13 cellular contexts compared by ENCODE assay signal in genomic region chr2:8023241-8023640, GRCh38.
DNase-seq lines count a peak whose midpoint lies in the region; ATAC-seq and TF ChIP-seq lines count a peak whose summit lies in the region.
"Had no signal": no experiment of that assay in that cellular context is flagged by ENCODE, and none has a peak within 500 bp of the region (broad histone marks: within the 10 kb centered on the region; RNA-seq: fewer than 3 reads in every experiment).

No MANE protein-coding gene starts in this region.

- intact Hi-C loops in CD14-positive monocyte (cut with micrococcal nuclease), result no loop called here
- intact Hi-C loops in esophagus muscularis mucosa (cut with DNase I), result no loop called here
- intact Hi-C loops in ascending aorta (cut with DNase I), result no loop called here

- H3K27me3 ChIP-seq in esophagus muscularis mucosa (peaks cover 0 to 4% (median 0%) of the 10 kb centered on the region in 4 donors), ascending aorta (no peaks in the 10 kb centered on the region)

- DNase-seq in CD14-positive monocyte (ENCODE audit: low spot score) (peak; percentile 78), OCI-M1 (lab: John Stamatoyannopoulos, UW) (peak; percentile 48), LoVo (ENCODE audit: low spot score) (no peak), esophagus muscularis mucosa (ENCODE audit: extremely low spot score) (no peak), activated gamma-delta T cell treated with Interleukin-2 at 50 U/mL for 16 hours (no peak), ascending aorta (ENCODE audit: low spot score in 2 of 2) (no peak)
- DNase-seq: activated effector memory CD4-positive, alpha-beta T cell treated with Interleukin-2 at 50 U/mL for 16 hours; effector CD4-positive, alpha-beta T cell; natural killer cell; NCI-H510A treated with DMSO at 0.1 percent for 48 hours; T-helper 2 cell had no signal

- H3K4me1 Mint-ChIP-seq in CD14-positive monocyte, result peaks cover 24% of the 10 kb centered on the region

- no peaks in the 10 kb centered on the region for H3K36me3 Mint-ChIP-seq in CD14-positive monocyte
- H3K36me3 Mint-ChIP-seq: natural killer cell had no signal

- H3K9me3 ChIP-seq in esophagus muscularis mucosa (no peaks in the 10 kb centered on the region), ascending aorta (no peaks in the 10 kb centered on the region)

- H3K4me1 ChIP-seq in esophagus muscularis mucosa (peaks cover 0 to 4% (median 0%) of the 10 kb centered on the region in 4 donors), ascending aorta (no peaks in the 10 kb centered on the region)

- WGBS in esophagus muscularis mucosa, result 69% methylated on average over 4 of the region's 4 CpGs

- H3K27ac Mint-ChIP-seq in CD14-positive monocyte, result peak overlapping the region; percentile 30 to 89 (median 76)

- ATAC-seq in GM19397 (IDR thresholded peaks at IDR 0.05; ENCODE audit: unreplicated experiment), result peak; percentile 54
- ATAC-seq in HG03097 (IDR thresholded peaks at IDR 0.05; ENCODE audit: low FRiP score, unreplicated experiment), result peak; percentile 70

- no peak overlapping the region for H3K4me3 Mint-ChIP-seq in CD14-positive monocyte
- H3K4me3 Mint-ChIP-seq: natural killer cell had no signal

- H3K9me3 Mint-ChIP-seq in CD14-positive monocyte, result peaks cover 0 to 7% (median 3%) of the 10 kb centered on the region in 7 donors
- H3K9me3 Mint-ChIP-seq: natural killer cell had no signal

- no peak for TF ChIP-seq EP300 in esophagus muscularis mucosa (IDR thresholded peaks at IDR 0.05)

- H3K27ac ChIP-seq in esophagus muscularis mucosa (replicated peaks in 1 of 4) (no peak overlapping the region), ascending aorta (no peak overlapping the region)

- H3K4me3 ChIP-seq in esophagus muscularis mucosa (no peak overlapping the region), ascending aorta (no peak overlapping the region)

- H3K27me3 Mint-ChIP-seq in CD14-positive monocyte (ENCODE audit: low read depth in 3 of 3), result peaks cover 1 to 3% (median 2%) of the 10 kb centered on the region in 3 donors

- H3K36me3 ChIP-seq in esophagus muscularis mucosa (no peaks in the 10 kb centered on the region), ascending aorta (no peaks in the 10 kb centered on the region)

- TF ChIP-seq CTCF in CD14-positive monocyte (IDR thresholded peaks at IDR 0.05), result no peak
- no peak for TF ChIP-seq CTCF in esophagus muscularis mucosa (IDR thresholded peaks at IDR 0.05)
- TF ChIP-seq CTCF in ascending aorta (IDR thresholded peaks at IDR 0.05), result no peak

- no peak for TF ChIP-seq POLR2A in esophagus muscularis mucosa (IDR thresholded peaks at IDR 0.05; ENCODE audit: low read depth)

Comparison
In these comparisons a context has a peak if more than half of its experiments do, and no peak if none do; other contexts are left out.
1. DNase-seq: peak in CD14-positive monocyte (single experiment) and OCI-M1 (single experiment); none in LoVo (single experiment), esophagus muscularis mucosa (single experiment), activated gamma-delta T cell treated with Interleukin-2 at 50 U/mL for 16 hours (single experiment) and ascending aorta (0 of 2).